ENCODE assay signal across 1 cellular context in the genomic region with DNA sequence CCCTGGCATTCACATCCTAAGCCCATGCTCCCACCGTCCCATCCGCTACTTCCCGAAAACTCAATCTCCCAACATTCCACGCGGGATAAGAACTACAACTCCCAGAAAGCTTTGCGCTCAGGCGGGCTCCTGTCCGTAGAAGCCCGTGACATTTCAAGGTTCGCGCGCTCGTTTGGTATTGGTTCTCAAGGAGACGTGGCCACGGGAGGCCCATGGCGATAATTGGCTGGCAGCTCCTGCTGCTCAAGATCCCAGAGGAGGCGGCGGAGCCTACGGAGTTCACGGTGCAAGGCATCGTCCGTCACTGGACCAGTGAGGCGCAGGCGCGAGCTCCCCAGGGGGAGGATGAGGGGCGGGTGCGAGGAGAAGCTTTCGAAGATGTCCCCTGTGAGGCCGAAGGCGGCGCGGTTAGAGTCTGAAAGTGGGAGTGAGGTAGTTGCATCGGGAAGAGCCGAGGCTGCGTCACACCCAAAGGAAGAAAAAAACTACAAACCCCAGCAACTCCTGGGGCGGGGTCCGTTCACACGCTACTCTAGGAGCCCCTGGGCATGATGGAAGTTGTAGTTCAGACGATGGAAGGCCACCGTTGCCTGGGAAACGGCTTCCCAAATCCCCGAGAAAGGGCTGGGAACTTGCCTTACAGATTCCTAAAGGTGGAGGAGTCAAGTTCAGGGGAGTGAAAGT.
TF ChIP-seq lines count a peak whose summit lies in the region.

No MANE protein-coding gene starts in this region.

TF ChIP-seq in K562, 482 proteins besides CTCF, POLR2A, EP300 and RAD21 (continued from another document and continues in another):
- TF ChIP-seq, protein P1, sequence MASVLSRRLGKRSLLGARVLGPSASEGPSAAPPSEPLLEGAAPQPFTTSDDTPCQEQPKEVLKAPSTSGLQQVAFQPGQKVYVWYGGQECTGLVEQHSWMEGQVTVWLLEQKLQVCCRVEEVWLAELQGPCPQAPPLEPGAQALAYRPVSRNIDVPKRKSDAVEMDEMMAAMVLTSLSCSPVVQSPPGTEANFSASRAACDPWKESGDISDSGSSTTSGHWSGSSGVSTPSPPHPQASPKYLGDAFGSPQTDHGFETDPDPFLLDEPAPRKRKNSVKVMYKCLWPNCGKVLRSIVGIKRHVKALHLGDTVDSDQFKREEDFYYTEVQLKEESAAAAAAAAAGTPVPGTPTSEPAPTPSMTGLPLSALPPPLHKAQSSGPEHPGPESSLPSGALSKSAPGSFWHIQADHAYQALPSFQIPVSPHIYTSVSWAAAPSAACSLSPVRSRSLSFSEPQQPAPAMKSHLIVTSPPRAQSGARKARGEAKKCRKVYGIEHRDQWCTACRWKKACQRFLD (CRISPR knock-in tag; IDR thresholded peaks at IDR 0.05): peak; percentile 62
- no peak for TF ChIP-seq CHD4 (IDR thresholded peaks at IDR 0.05; ENCODE audit: insufficient read depth, insufficient replicate concordance, low read depth, low read length, poor library complexity, severe bottlenecking)
- TF ChIP-seq, protein P2, sequence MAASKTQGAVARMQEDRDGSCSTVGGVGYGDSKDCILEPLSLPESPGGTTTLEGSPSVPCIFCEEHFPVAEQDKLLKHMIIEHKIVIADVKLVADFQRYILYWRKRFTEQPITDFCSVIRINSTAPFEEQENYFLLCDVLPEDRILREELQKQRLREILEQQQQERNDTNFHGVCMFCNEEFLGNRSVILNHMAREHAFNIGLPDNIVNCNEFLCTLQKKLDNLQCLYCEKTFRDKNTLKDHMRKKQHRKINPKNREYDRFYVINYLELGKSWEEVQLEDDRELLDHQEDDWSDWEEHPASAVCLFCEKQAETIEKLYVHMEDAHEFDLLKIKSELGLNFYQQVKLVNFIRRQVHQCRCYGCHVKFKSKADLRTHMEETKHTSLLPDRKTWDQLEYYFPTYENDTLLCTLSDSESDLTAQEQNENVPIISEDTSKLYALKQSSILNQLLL (CRISPR knock-in tag; IDR thresholded peaks at IDR 0.05; ENCODE audit: borderline replicate concordance): no peak
- TF ChIP-seq, protein P3, sequence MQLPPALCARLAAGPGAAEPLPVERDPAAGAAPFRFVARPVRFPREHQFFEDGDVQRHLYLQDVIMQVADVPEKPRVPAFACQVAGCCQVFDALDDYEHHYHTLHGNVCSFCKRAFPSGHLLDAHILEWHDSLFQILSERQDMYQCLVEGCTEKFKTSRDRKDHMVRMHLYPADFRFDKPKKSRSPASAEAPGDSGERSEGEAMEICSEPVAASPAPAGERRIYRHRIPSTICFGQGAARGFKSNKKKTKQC (CRISPR knock-in tag; IDR thresholded peaks at IDR 0.05): peak; percentile 17; the same call in 1 of the 2 replicates
- TF ChIP-seq HMG20B (CRISPR knock-in tag; IDR thresholded peaks at IDR 0.05): no peak
- TF ChIP-seq SP1 (CRISPR knock-in tag; IDR thresholded peaks at IDR 0.05): peak; percentile 91
- TF ChIP-seq THRAP3 (IDR thresholded peaks at IDR 0.05; ENCODE audit: borderline replicate concordance): no peak
- TF ChIP-seq FIP1L1 (IDR thresholded peaks at IDR 0.05; ENCODE audit: low read depth, low read length, poor library complexity, severe bottlenecking): no peak
- TF ChIP-seq, protein P4, sequence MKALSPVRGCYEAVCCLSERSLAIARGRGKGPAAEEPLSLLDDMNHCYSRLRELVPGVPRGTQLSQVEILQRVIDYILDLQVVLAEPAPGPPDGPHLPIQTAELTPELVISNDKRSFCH (CRISPR knock-in tag; IDR thresholded peaks at IDR 0.05): no peak
- TF ChIP-seq, protein P4 (tag; IDR thresholded peaks at IDR 0.05): peak; percentile 62; the same call in 1 of the 2 replicates
- TF ChIP-seq RBM15 (IDR thresholded peaks at IDR 0.05; ENCODE audit: insufficient read depth, low read length): no peak
- peak; percentile 55 for TF ChIP-seq TBP (optimal IDR thresholded peaks at IDR 0.05; ENCODE audit: low read depth, low read length)
- TF ChIP-seq FOXJ2 (tag; IDR thresholded peaks at IDR 0.05): peak; percentile 63; the same call in 1 of the 2 replicates
- no peak for TF ChIP-seq MAFF (IDR thresholded peaks at IDR 0.05; ENCODE audit: low read length)
- peak; percentile 86 for TF ChIP-seq POLR2G (IDR thresholded peaks at IDR 0.05; ENCODE audit: low read depth, low read length)
- TF ChIP-seq, protein P5, sequence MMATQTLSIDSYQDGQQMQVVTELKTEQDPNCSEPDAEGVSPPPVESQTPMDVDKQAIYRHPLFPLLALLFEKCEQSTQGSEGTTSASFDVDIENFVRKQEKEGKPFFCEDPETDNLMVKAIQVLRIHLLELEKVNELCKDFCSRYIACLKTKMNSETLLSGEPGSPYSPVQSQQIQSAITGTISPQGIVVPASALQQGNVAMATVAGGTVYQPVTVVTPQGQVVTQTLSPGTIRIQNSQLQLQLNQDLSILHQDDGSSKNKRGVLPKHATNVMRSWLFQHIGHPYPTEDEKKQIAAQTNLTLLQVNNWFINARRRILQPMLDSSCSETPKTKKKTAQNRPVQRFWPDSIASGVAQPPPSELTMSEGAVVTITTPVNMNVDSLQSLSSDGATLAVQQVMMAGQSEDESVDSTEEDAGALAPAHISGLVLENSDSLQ (IDR thresholded peaks at IDR 0.05): peak; percentile 98
- TF ChIP-seq, protein P6, sequence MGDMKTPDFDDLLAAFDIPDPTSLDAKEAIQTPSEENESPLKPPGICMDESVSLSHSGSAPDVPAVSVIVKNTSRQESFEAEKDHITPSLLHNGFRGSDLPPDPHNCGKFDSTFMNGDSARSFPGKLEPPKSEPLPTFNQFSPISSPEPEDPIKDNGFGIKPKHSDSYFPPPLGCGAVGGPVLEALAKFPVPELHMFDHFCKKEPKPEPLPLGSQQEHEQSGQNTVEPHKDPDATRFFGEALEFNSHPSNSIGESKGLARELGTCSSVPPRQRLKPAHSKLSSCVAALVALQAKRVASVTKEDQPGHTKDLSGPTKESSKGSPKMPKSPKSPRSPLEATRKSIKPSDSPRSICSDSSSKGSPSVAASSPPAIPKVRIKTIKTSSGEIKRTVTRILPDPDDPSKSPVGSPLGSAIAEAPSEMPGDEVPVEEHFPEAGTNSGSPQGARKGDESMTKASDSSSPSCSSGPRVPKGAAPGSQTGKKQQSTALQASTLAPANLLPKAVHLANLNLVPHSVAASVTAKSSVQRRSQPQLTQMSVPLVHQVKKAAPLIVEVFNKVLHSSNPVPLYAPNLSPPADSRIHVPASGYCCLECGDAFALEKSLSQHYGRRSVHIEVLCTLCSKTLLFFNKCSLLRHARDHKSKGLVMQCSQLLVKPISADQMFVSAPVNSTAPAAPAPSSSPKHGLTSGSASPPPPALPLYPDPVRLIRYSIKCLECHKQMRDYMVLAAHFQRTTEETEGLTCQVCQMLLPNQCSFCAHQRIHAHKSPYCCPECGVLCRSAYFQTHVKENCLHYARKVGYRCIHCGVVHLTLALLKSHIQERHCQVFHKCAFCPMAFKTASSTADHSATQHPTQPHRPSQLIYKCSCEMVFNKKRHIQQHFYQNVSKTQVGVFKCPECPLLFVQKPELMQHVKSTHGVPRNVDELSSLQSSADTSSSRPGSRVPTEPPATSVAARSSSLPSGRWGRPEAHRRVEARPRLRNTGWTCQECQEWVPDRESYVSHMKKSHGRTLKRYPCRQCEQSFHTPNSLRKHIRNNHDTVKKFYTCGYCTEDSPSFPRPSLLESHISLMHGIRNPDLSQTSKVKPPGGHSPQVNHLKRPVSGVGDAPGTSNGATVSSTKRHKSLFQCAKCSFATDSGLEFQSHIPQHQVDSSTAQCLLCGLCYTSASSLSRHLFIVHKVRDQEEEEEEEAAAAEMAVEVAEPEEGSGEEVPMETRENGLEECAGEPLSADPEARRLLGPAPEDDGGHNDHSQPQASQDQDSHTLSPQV (IDR thresholded peaks at IDR 0.05): peak; percentile 92
- TF ChIP-seq, protein P7, sequence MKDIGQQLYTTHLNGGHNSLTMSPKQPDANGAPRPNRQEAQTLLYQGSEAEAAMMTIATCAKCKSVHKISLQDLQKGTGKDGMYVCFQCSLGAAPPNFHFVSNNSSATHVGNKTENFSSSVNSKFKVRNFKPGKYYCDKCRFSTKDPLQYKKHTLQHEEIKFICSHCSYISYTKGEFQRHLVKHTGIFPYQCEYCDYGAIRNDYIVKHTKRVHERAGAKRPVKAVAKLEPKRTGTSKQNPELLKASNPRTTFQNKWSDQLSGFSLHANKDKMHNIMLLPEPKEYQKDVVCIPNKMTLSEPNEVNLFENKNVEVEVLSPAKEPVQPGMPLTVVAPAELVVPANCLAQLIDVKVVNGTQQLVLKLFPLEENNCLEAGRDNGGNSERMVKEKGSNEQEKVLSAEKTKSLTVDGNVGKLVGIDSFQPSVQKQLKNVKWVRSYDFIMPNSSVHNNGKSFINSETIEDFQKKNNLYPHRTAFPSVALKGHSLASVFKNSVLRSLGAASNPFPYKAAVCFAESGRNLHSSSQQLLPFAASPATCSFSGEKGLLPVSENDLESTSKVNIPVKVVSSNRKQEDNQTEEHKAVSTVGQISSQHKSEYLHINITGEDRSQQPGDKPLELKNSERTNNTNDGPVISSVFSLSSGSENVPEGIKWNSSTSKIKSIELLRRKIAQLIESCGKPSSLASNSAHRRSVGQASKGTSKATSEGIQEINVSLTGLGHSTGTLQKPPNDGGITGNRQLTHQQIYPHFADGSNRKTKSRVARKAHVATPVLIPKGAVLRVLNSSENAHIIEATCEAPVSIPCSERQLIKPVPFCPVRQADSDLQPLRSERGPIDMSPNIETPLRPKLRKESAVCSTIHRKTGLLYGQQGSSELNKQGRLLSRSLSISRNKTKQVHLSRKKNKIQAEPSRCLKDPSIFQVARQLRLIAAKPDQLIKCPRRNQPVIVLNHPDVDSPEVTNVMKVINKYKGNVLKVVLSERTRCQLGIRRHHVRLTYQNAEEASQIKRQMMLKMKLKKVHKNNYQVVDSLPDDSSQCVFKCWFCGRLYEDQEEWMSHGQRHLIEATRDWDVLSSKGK (CRISPR knock-in tag; IDR thresholded peaks at IDR 0.05): no peak
- TF ChIP-seq CTBP1 (IDR thresholded peaks at IDR 0.05; ENCODE audit: borderline replicate concordance): 0 out of 2 replicates have a peak, but pooled peaks have one; percentile 14
- TF ChIP-seq, protein P8, sequence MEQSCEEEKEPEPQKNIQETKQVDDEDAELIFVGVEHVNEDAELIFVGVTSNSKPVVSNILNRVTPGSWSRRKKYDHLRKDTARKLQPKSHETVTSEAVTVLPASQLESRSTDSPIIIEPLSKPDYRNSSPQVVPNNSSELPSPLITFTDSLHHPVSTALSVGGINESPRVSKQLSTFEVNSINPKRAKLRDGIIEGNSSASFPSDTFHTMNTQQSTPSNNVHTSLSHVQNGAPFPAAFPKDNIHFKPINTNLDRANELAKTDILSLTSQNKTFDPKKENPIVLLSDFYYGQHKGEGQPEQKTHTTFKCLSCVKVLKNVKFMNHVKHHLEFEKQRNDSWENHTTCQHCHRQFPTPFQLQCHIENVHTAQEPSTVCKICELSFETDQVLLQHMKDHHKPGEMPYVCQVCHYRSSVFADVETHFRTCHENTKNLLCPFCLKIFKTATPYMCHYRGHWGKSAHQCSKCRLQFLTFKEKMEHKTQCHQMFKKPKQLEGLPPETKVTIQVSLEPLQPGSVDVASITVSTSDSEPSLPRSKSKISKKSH (CRISPR knock-in tag; IDR thresholded peaks at IDR 0.05): no peak
- peak; percentile 97 for TF ChIP-seq HCFC1 (IDR thresholded peaks at IDR 0.05; ENCODE audit: low read depth, low read length)
- TF ChIP-seq EGR1 (conservative IDR thresholded peaks at IDR 0.05): 0 out of 2 replicates have a peak, but pooled peaks have one; percentile 25
- TF ChIP-seq ERF (CRISPR knock-in tag; IDR thresholded peaks at IDR 0.05): no peak
- TF ChIP-seq, protein P9, sequence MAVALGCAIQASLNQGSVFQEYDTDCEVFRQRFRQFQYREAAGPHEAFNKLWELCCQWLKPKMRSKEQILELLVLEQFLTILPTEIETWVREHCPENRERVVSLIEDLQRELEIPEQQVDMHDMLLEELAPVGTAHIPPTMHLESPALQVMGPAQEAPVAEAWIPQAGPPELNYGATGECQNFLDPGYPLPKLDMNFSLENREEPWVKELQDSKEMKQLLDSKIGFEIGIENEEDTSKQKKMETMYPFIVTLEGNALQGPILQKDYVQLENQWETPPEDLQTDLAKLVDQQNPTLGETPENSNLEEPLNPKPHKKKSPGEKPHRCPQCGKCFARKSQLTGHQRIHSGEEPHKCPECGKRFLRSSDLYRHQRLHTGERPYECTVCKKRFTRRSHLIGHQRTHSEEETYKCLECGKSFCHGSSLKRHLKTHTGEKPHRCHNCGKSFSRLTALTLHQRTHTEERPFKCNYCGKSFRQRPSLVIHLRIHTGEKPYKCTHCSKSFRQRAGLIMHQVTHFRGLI (CRISPR knock-in tag; IDR thresholded peaks at IDR 0.05): 0 out of 2 replicates have a peak, but pooled peaks have one; percentile 49
- TF ChIP-seq, protein P10, sequence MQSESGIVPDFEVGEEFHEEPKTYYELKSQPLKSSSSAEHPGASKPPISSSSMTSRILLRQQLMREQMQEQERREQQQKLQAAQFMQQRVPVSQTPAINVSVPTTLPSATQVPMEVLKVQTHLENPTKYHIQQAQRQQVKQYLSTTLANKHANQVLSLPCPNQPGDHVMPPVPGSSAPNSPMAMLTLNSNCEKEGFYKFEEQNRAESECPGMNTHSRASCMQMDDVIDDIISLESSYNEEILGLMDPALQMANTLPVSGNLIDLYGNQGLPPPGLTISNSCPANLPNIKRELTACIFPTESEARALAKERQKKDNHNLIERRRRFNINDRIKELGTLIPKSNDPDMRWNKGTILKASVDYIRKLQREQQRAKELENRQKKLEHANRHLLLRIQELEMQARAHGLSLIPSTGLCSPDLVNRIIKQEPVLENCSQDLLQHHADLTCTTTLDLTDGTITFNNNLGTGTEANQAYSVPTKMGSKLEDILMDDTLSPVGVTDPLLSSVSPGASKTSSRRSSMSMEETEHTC (IDR thresholded peaks at IDR 0.05): peak; percentile 52; the same call in 1 of the 2 replicates
- TF ChIP-seq LCOR (CRISPR knock-in tag; IDR thresholded peaks at IDR 0.05): peak; percentile 74; the same call in 1 of the 2 replicates
- no peak for TF ChIP-seq NR3C1 (CRISPR knock-in tag; IDR thresholded peaks at IDR 0.05)
- peak; percentile 91 for TF ChIP-seq ZNF143 (CRISPR knock-in tag; IDR thresholded peaks at IDR 0.05)
- TF ChIP-seq, protein P11, sequence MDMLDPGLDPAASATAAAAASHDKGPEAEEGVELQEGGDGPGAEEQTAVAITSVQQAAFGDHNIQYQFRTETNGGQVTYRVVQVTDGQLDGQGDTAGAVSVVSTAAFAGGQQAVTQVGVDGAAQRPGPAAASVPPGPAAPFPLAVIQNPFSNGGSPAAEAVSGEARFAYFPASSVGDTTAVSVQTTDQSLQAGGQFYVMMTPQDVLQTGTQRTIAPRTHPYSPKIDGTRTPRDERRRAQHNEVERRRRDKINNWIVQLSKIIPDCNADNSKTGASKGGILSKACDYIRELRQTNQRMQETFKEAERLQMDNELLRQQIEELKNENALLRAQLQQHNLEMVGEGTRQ (CRISPR knock-in tag; IDR thresholded peaks at IDR 0.05): peak; percentile 54
- peak; percentile 46; the same call in 1 of the 2 replicates for TF ChIP-seq RB1 (IDR thresholded peaks at IDR 0.05; ENCODE audit: low read depth)
- TF ChIP-seq NEUROD1 (IDR thresholded peaks at IDR 0.05; ENCODE audit: borderline replicate concordance, low read depth, low read length, partially characterized antibody): peak; percentile 76
- 0 out of 2 replicates have a peak, but pooled peaks have one; percentile 32 for TF ChIP-seq DMBX1 (CRISPR knock-in tag; IDR thresholded peaks at IDR 0.05; ENCODE audit: borderline replicate concordance)
- no peak for TF ChIP-seq ZNF717 (CRISPR knock-in tag; IDR thresholded peaks at IDR 0.05)
- TF ChIP-seq TCF7L2 (IDR thresholded peaks at IDR 0.05; ENCODE audit: low read depth, low read length): no peak
- peak; percentile 82 for TF ChIP-seq CHD2 (IDR thresholded peaks at IDR 0.05; ENCODE audit: low read depth, low read length)
- TF ChIP-seq RAD51 (IDR thresholded peaks at IDR 0.05; ENCODE audit: borderline replicate concordance, low read depth): peak; percentile 49; the same call in 1 of the 2 replicates
- no peak for TF ChIP-seq NCOA1 (IDR thresholded peaks at IDR 0.05; ENCODE audit: low read depth)
- TF ChIP-seq MAZ (CRISPR knock-in tag; conservative IDR thresholded peaks at IDR 0.05 in 1 of 2, IDR thresholded peaks at IDR 0.05 in 1 of 2): peak; percentile 58 to 74; a peak in 3 of 4 replicates
- no peak for TF ChIP-seq EHMT2 (IDR thresholded peaks at IDR 0.05)
